13 cellular contexts compared by ENCODE assay signal in genomic region chrX:129780441-129781105, GRCh38. TPM values are rescaled to one million over a fixed set of nuclear protein-coding genes. Genes with fewer than 3 reads are reported as not detected.
A peak's percentile ranks its signal among the peaks of the same experiment; 100 is the strongest.
DNase-seq lines count a peak whose midpoint lies in the region; ATAC-seq and TF ChIP-seq lines count a peak whose summit lies in the region.
"Had no signal": no experiment of that assay in that cellular context is flagged by ENCODE, and none has a peak within 500 bp of the region (broad histone marks: within the 10 kb centered on the region; RNA-seq: fewer than 3 reads in every experiment).

No MANE protein-coding gene starts in this region.

- H3K27ac Mint-ChIP-seq in chondrocyte (ENCODE audit: unreplicated experiment) = no peak overlapping the region
- H3K27ac Mint-ChIP-seq: GM23338 had no signal

- peak overlapping the region; percentile 94 for H3K27ac ChIP-seq in DOHH2 (ENCODE audit: low read depth, low read length)
- H3K27ac ChIP-seq in KOPT-K1 (ENCODE audit: low read depth, low read length, poor library complexity, severe bottlenecking) = peak overlapping the region; percentile 99
- no peak overlapping the region for H3K27ac ChIP-seq in psoas muscle
- peak overlapping the region in 1 of 4 donors; percentile 41 for H3K27ac ChIP-seq in body of pancreas

- WGBS in psoas muscle, 3 donors = 81 to 87% (median 82%) methylated on average over 6 of the region's 6 CpGs
- WGBS in body of pancreas, 2 donors = 76 to 88% methylated on average over 6 of the region's 6 CpGs

- peak overlapping the region; percentile 97 for H3K4me2 ChIP-seq in DOHH2 (ENCODE audit: low read length)
- H3K4me2 ChIP-seq: GM23338, SK-N-SH had no signal

- no peaks in the 10 kb centered on the region for H3K4me1 Mint-ChIP-seq in chondrocyte (ENCODE audit: low read depth)
- H3K4me1 Mint-ChIP-seq: GM23338 had no signal

- intact Hi-C loops in psoas muscle (cut with DNase I) (no loop called here), body of pancreas (cut with DNase I) (no loop called here)

- H3K4me1 ChIP-seq in DOHH2 (ENCODE audit: control insufficient read depth, low read length) (peaks cover 77% of the 10 kb centered on the region), psoas muscle (no peaks in the 10 kb centered on the region), body of pancreas (no peaks in the 10 kb centered on the region)
- H3K4me1 ChIP-seq: sigmoid colon had no signal

- peaks cover 14% of the 10 kb centered on the region for H4K20me1 ChIP-seq in DOHH2 (ENCODE audit: control insufficient read depth, insufficient read depth, low read depth, low read length)

- no peak overlapping the region for H3K4me3 Mint-ChIP-seq in chondrocyte (ENCODE audit: unreplicated experiment)
- H3K4me3 Mint-ChIP-seq: GM23338 had no signal

- H3K9me3 Mint-ChIP-seq in chondrocyte (ENCODE audit: low read depth) = peaks cover 2% of the 10 kb centered on the region
- H3K9me3 Mint-ChIP-seq: GM23338 had no signal

- ATAC-seq in psoas muscle (no peak), GM19452 (IDR thresholded peaks at IDR 0.05; ENCODE audit: unreplicated experiment) (no peak), body of pancreas (no peak)

- no peak for TF ChIP-seq POLR2A in body of pancreas (IDR thresholded peaks at IDR 0.05)

- peak; percentile 65 for DNase-seq in chondrocyte (ENCODE audit: low spot score)
- DNase-seq in psoas muscle = peak in 1 of 2 donors; percentile 43
- no peak for DNase-seq in DMS79 treated with DMSO at 0.1 percent for 48 hours (lab: John Stamatoyannopoulos, UW)
- no peak for DNase-seq in body of pancreas
- DNase-seq: cerebellar nuclear complex, NCI-H524, SK-N-SH had no signal

- H3K9me2 ChIP-seq in DOHH2 (replicated peaks; ENCODE audit: control insufficient read depth, low read length) = no peaks in the 10 kb centered on the region
- H3K9me2 ChIP-seq: SK-N-SH had no signal

- TF ChIP-seq CTCF in DOHH2 (IDR thresholded peaks at IDR 0.05; ENCODE audit: low read depth, low read length, poor library complexity, severe bottlenecking) (no peak), chondrocyte (IDR thresholded peaks at IDR 0.05) (no peak), psoas muscle (IDR thresholded peaks at IDR 0.05) (no peak), body of pancreas (IDR thresholded peaks at IDR 0.05) (no peak)

- H3F3A ChIP-seq in DOHH2 (ENCODE audit: control insufficient read depth, insufficient read depth) = peaks cover 12% of the 10 kb centered on the region; the same call in 1 of the 2 replicates

- peaks cover 72% of the 10 kb centered on the region for H3K79me2 ChIP-seq in DOHH2 (ENCODE audit: control insufficient read depth, low read length)

- H3K36me3 ChIP-seq in DOHH2 (ENCODE audit: control insufficient read depth, low read length) (peaks cover 52% of the 10 kb centered on the region), KOPT-K1 (ENCODE audit: insufficient read depth, low read length) (peaks cover 50% of the 10 kb centered on the region), psoas muscle (ENCODE audit: insufficient read depth in 1 of 2, low read depth in 1 of 2) (no peaks in the 10 kb centered on the region), body of pancreas (replicated peaks in 1 of 2; ENCODE audit: insufficient read depth in 1 of 2, low read depth in 2 of 2) (no peaks in the 10 kb centered on the region)
- H3K36me3 ChIP-seq: sigmoid colon had no signal

- no peaks in the 10 kb centered on the region for H3K9me3 ChIP-seq in DOHH2 (ENCODE audit: control insufficient read depth, insufficient read depth, low read length)
- H3K9me3 ChIP-seq in KOPT-K1 (ENCODE audit: insufficient read depth, low read length, poor library complexity, severe bottlenecking) = no peaks in the 10 kb centered on the region
- no peaks in the 10 kb centered on the region for H3K9me3 ChIP-seq in psoas muscle
- H3K9me3 ChIP-seq in body of pancreas = no peaks in the 10 kb centered on the region
- H3K9me3 ChIP-seq: sigmoid colon, SK-N-SH had no signal

- no peaks in the 10 kb centered on the region for H3K36me3 Mint-ChIP-seq in chondrocyte (ENCODE audit: low read depth)

- H3K4me3 ChIP-seq in DOHH2 (ENCODE audit: low read length) = peak overlapping the region; percentile 97
- H3K4me3 ChIP-seq in psoas muscle = peak overlapping the region; percentile 25
- no peak overlapping the region for H3K4me3 ChIP-seq in body of pancreas
- H3K4me3 ChIP-seq: GM23338, lung had no signal

- H3K27me3 Mint-ChIP-seq in chondrocyte (ENCODE audit: low read depth) = peaks cover 8% of the 10 kb centered on the region

- H3K27me3 ChIP-seq in DOHH2 (ENCODE audit: control insufficient read depth, low read length) = no peaks in the 10 kb centered on the region
- peaks cover 0 to 3% (median 0%) of the 10 kb centered on the region in 3 donors for H3K27me3 ChIP-seq in psoas muscle (ENCODE audit: insufficient read depth in 3 of 3, low read length in 2 of 3)
- H3K27me3 ChIP-seq in body of pancreas = no peaks in the 10 kb centered on the region
- H3K27me3 ChIP-seq: sigmoid colon had no signal

RNA-seq across cellular contexts. Expression of gene SASH3, which starts 0.8 kb away (rescaled TPM):
- total RNA-seq in chondrocyte = not detected in 3 replicates
- 1 to 10 TPM; 1.8 to 2.5 (median 2.3) TPM for total RNA-seq in psoas muscle
- 1 to 10 TPM in 2 of 3 donors, under 1 TPM in 1; 0.58 to 2.2 (median 1.1) TPM for polyA plus RNA-seq in psoas muscle
- total RNA-seq in body of pancreas = 1 to 10 TPM; 3.6 TPM
- total RNA-seq: GM23338 had no signal
- polyA plus RNA-seq: SK-N-SH had no signal

RNA-seq across cellular contexts. Expression of gene XPNPEP2, which starts 41.8 kb away (rescaled TPM):
- total RNA-seq in chondrocyte = not detected in 3 replicates
- under 1 TPM; 0.25 to 0.97 (median 0.49) TPM for total RNA-seq in psoas muscle
- polyA plus RNA-seq in psoas muscle = under 1 TPM; 0.41 to 0.52 (median 0.43) TPM
- 1 to 10 TPM in 1 of 2 donors, under 1 TPM in 1; 0.52 to 5.6 TPM for total RNA-seq in body of pancreas
- total RNA-seq: GM23338 had no signal
- polyA plus RNA-seq: GM23338 had no signal

Comparison
In these comparisons a context has a peak if more than half of its experiments do, and no peak if none do; other contexts are left out.
1. H3K4me3 ChIP-seq: peak in DOHH2 (single experiment) and psoas muscle (single experiment); none in body of pancreas (0 of 2).